Comparison of ENCODE assay signal across 8 cellular contexts in genomic region chr6:1610497-1611321, GRCh38. TPM values are rescaled to one million over a fixed set of nuclear protein-coding genes. Genes with fewer than 3 reads are reported as not detected.
DNase-seq lines count a peak whose midpoint lies in the region; ATAC-seq, FAIRE-seq and TF ChIP-seq lines count a peak whose summit lies in the region.

No MANE protein-coding gene starts in this region.

- FAIRE-seq in kidney (lab: Jason Lieb, UNC), result no peak

- H3K9me3 Mint-ChIP-seq in IgD-negative memory B cell, result peaks cover 0 to 9% (median 0%) of the 10 kb centered on the region in 3 donors

- H3K36me3 ChIP-seq in ascending aorta (peaks cover 37 to 49% of the 10 kb centered on the region in 2 donors), kidney (ENCODE audit: control insufficient read depth in 1 of 2, insufficient read depth in 2 of 2, low read length in 2 of 2) (no peaks in the 10 kb centered on the region), thoracic aorta (peaks cover 29% of the 10 kb centered on the region)

- H3K4me1 Mint-ChIP-seq in IgD-negative memory B cell, result peaks cover 27 to 30% (median 29%) of the 10 kb centered on the region in 3 donors

- H3K36me3 Mint-ChIP-seq in IgD-negative memory B cell, result no peaks in the 10 kb centered on the region

- H3K4me3 Mint-ChIP-seq in IgD-negative memory B cell, result peak overlapping the region; percentile 75 to 98 (median 92)

- H3K9ac ChIP-seq in kidney (ENCODE audit: low read length in 2 of 2), result peak overlapping the region in 1 of 2 donors; percentile 81

- H3K9me3 ChIP-seq in ascending aorta (no peaks in the 10 kb centered on the region), kidney (ENCODE audit: control insufficient read depth in 1 of 2, low read length in 2 of 2) (no peaks in the 10 kb centered on the region), thoracic aorta (no peaks in the 10 kb centered on the region)

- peak overlapping the region; percentile 90 to 98 (median 92) for H3K27ac Mint-ChIP-seq in IgD-negative memory B cell

- peaks cover 53% of the 10 kb centered on the region for H3K27me3 Mint-ChIP-seq in IgD-negative memory B cell

- H3K27ac ChIP-seq in ascending aorta (peak overlapping the region; percentile 95 to 100), kidney (ENCODE audit: low read depth in 2 of 2, low read length in 2 of 2) (peak overlapping the region; percentile 82 to 85), thoracic aorta (peak overlapping the region; percentile 97 to 98)

- H3K27me3 ChIP-seq in ascending aorta (no peaks in the 10 kb centered on the region), thoracic aorta (replicated peaks; ENCODE audit: insufficient read depth) (no peaks in the 10 kb centered on the region)

- H3K4me1 ChIP-seq in ascending aorta (no peaks in the 10 kb centered on the region), kidney (ENCODE audit: control insufficient read depth in 1 of 2, insufficient read depth in 1 of 2, low read depth in 1 of 2, low read length in 2 of 2) (peaks cover 0 to 18% of the 10 kb centered on the region in 2 donors), thoracic aorta (ENCODE audit: control insufficient read depth in 1 of 2, low read depth in 2 of 2) (peaks cover 0 to 5% of the 10 kb centered on the region in 2 donors)

- DNase-seq in 8988T, result peak; percentile 89
- DNase-seq in ascending aorta (ENCODE audit: low spot score in 2 of 2), result peak in 1 of 2 donors; percentile 61
- DNase-seq in kidney, result peak; percentile 84
- no peak for DNase-seq in thoracic aorta (ENCODE audit: low spot score)
- no peak for DNase-seq in NOMO-1 (lab: John Stamatoyannopoulos, UW; ENCODE audit: unreplicated experiment in 2 of 2)

- TF ChIP-seq CTCF in ascending aorta (IDR thresholded peaks at IDR 0.05), result no peak
- TF ChIP-seq CTCF in kidney (IDR thresholded peaks at IDR 0.05; ENCODE audit: borderline replicate concordance, extremely low read depth, insufficient read depth), result no peak
- no peak for TF ChIP-seq CTCF in thoracic aorta (IDR thresholded peaks at IDR 0.05)

- intact Hi-C loops in ascending aorta (cut with DNase I) (no loop called here), kidney (cut with DNase I) (no loop called here)

- H3K4me3 ChIP-seq in ascending aorta (peak overlapping the region; percentile 91 to 94), kidney (ENCODE audit: low read length in 2 of 2) (peak overlapping the region; percentile 57 to 77), thoracic aorta (peak overlapping the region; percentile 81)

- peak; percentile 13 for ATAC-seq in GM18502 (IDR thresholded peaks at IDR 0.05; ENCODE audit: poor library complexity, unreplicated experiment)
- no peak for ATAC-seq in thoracic aorta (ENCODE audit: insufficient number of reproducible peaks, low FRiP score, low read depth)
- no peak for ATAC-seq in HG02884 (IDR thresholded peaks at IDR 0.05; ENCODE audit: unreplicated experiment)

RNA-seq across cellular contexts. Expression of gene FOXC1, which starts 1.0 kb away (rescaled TPM):
- not detected for polyA plus RNA-seq in IgD-negative memory B cell
- total RNA-seq in ascending aorta, result 125 TPM
- 58.5 TPM for total RNA-seq in kidney
- polyA plus RNA-seq in kidney (ENCODE audit: insufficient read depth, low read depth, low replicate concordance), result 18.0 TPM
- total RNA-seq in thoracic aorta, result 100 to 1,000 TPM; 103 to 109 TPM

Comparison
In these comparisons a context has a peak if more than half of its experiments do, and no peak if none do; other contexts are left out.
1. DNase-seq: peak in 8988T (single experiment) and kidney (single experiment); none in thoracic aorta (single experiment) and NOMO-1 (0 of 2).
2. Peak in every context shown above with its lines, with median percentiles within 50 percentile points of each other: H3K27ac ChIP-seq and H3K4me3 ChIP-seq.